ENCODE assay signal across 8 cellular contexts in the genomic region with DNA sequence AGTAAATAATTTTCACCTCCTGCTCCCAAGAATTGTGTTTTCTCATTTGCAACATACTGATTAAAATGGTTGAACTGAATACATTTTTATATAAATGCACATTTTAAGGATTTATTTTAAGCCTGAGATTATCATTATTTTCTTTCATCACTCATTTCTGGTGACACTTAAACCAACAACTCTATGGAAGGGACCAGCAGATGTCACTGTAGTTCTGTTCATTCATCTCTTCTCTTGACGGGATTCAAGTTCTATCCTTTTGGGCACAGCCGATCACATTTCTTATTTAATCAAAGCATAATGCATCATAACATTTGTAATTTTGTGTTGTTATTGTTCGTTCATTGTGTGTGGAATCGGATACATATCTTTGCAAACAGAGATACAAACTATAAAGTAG.
DNase-seq lines count a peak whose midpoint lies in the region; ATAC-seq, FAIRE-seq and TF ChIP-seq lines count a peak whose summit lies in the region.

No MANE protein-coding gene starts in this region.

- DNase-seq in DND-41 (no peak), NCI-H1417 (lab: John Stamatoyannopoulos, UW) (peak; percentile 18 to 84 (median 46)), K562 (ENCODE audit: extremely low read depth in 1 of 4, low spot score in 3 of 4) (peak in 1 of 4 experiments; percentile 28), left kidney (ENCODE audit: low read depth, low spot score) (peak; percentile 75), kidney glomerular epithelial cell (lab: John Stamatoyannopoulos, UW) (no peak), GDM1 (lab: John Stamatoyannopoulos, UW) (no peak)

- BruUV-seq in K562 (replicated peaks; lab: Mats Ljungman, UMichigan) = no TSS peak

- in situ Hi-C loops in K562 (cut with MboI) = no loop called here

- H3K79me2 ChIP-seq in DND-41 (ENCODE audit: insufficient read depth, low read length) = no peaks in the 10 kb centered on the region
- H3K79me2 ChIP-seq in K562 (ENCODE audit: control insufficient read depth, insufficient read depth, low read length) = no peaks in the 10 kb centered on the region

- WGBS in K562 (ENCODE audit: insufficient coverage, low coverage, missing lambda C conversion rate) = 4% methylated on average over 4 of the region's 4 CpGs

- no peaks in the 10 kb centered on the region for H3K9me3 ChIP-seq in DND-41 (ENCODE audit: insufficient read depth, low read length, severe bottlenecking)
- no peaks in the 10 kb centered on the region; the same call in 1 of the 2 replicates for H3K9me3 ChIP-seq in K562 (replicated peaks; ENCODE audit: control insufficient read depth, insufficient read depth, low read depth, low read length)

- CTCF ChIA-PET in K562 (lab: Yijun Ruan, JAX; ENCODE audit: low intra/inter-chr PET ratio) = no interaction called here

- no peak overlapping the region for H3K4me2 ChIP-seq in DND-41 (ENCODE audit: insufficient read depth, low read length)
- no peak overlapping the region for H3K4me2 ChIP-seq in K562 (ENCODE audit: insufficient read depth, low read length)

- H3K9ac ChIP-seq in DND-41 (ENCODE audit: low read depth, low read length) (no peak overlapping the region), K562 (ENCODE audit: insufficient read depth in 1 of 2, low read depth in 2 of 2, low read length in 2 of 2) (no peak overlapping the region)

- no peaks in the 10 kb centered on the region for H3K4me1 ChIP-seq in DND-41 (ENCODE audit: insufficient read depth, low read length)
- H3K4me1 ChIP-seq in K562 (replicated peaks in 1 of 2; ENCODE audit: control insufficient read depth in 2 of 2, insufficient read depth in 2 of 2, low read length in 2 of 2) = no peaks in the 10 kb centered on the region

- peak; percentile 57 to 59 for TF ChIP-seq RAD21 in K562 (CRISPR knock-in tag; conservative IDR thresholded peaks at IDR 0.05 in 1 of 2, IDR thresholded peaks at IDR 0.05 in 1 of 2)

- TF ChIP-seq EP300 in K562 (IDR thresholded peaks at IDR 0.05; ENCODE audit: low read length) = no peak

- H3K4me3 ChIP-seq in DND-41 (ENCODE audit: low read depth in 1 of 2, low read length in 2 of 2) (no peak overlapping the region), K562 (no peak overlapping the region)

- intact Hi-C loops in K562 (cut with micrococcal nuclease) = loop anchor here (10.0 kb wide), 2 partner anchors 357 to 1017 kb away; no protein-coding TSS in a partner anchor

- FAIRE-seq in K562 (lab: Jason Lieb, UNC) = no peak

- POLR2A ChIA-PET in K562 (lab: Yijun Ruan, JAX) = no interaction called here

- no peak for TF ChIP-seq POLR2A in K562 (conservative IDR thresholded peaks at IDR 0.05)

- H3K27ac ChIP-seq in DND-41 (ENCODE audit: low read length) (no peak overlapping the region), K562 (ENCODE audit: extremely low read depth, low read depth, low read length) (no peak overlapping the region)

- H3K36me3 ChIP-seq in DND-41 (ENCODE audit: insufficient read depth, low read length) (no peaks in the 10 kb centered on the region), K562 (ENCODE audit: control insufficient read depth, insufficient read depth, low read length) (no peaks in the 10 kb centered on the region)

- ATAC-seq in DND-41 (ENCODE audit: insufficient read depth, low read depth) = no peak
- no peak for ATAC-seq in K562
- ATAC-seq in HG02642 (IDR thresholded peaks at IDR 0.05; ENCODE audit: poor library complexity, unreplicated experiment) = no peak
- ATAC-seq in GM18861 (IDR thresholded peaks at IDR 0.05; ENCODE audit: unreplicated experiment) = no peak

- H3K9me1 ChIP-seq in K562 (ENCODE audit: control insufficient read depth, insufficient read depth, low read length) = no peaks in the 10 kb centered on the region

- H2AFZ ChIP-seq in DND-41 (ENCODE audit: low read depth, low read length) = no peak overlapping the region
- H2AFZ ChIP-seq in K562 (ENCODE audit: low read depth, low read length) = no peak overlapping the region

- H4K20me1 ChIP-seq in DND-41 (ENCODE audit: insufficient read depth, low read length) = no peaks in the 10 kb centered on the region
- no peaks in the 10 kb centered on the region for H4K20me1 ChIP-seq in K562 (replicated peaks; ENCODE audit: control insufficient read depth, insufficient read depth, low read length)

- H3K27me3 ChIP-seq in DND-41 (ENCODE audit: insufficient read depth, low read length, poor library complexity) (no peaks in the 10 kb centered on the region), K562 (ENCODE audit: control insufficient read depth in 2 of 2, insufficient read depth in 2 of 2, low read length in 2 of 2) (no peaks in the 10 kb centered on the region)

- TF ChIP-seq CTCF in DND-41 (IDR thresholded peaks at IDR 0.05; ENCODE audit: borderline replicate concordance, extremely low read depth, low read length, poor library complexity, severe bottlenecking) (peak; percentile 43), K562 (IDR thresholded peaks at IDR 0.05 in 2 of 3, conservative IDR thresholded peaks at IDR 0.05 in 1 of 3; ENCODE audit: insufficient read depth in 2 of 3, low read depth in 1 of 3, low read length in 3 of 3) (peak in 2 of 3 experiments; percentile 35 to 36; a peak in 1 of 6 replicates)

TF ChIP-seq in K562, 482 proteins besides CTCF, POLR2A, EP300 and RAD21:
- TF ChIP-seq MEIS2 (IDR thresholded peaks at IDR 0.05; ENCODE audit: partially characterized antibody) = peak; percentile 31
- no peak for TF ChIP-seq ZNF280B (CRISPR knock-in tag; IDR thresholded peaks at IDR 0.05)
- TF ChIP-seq PBX2 (CRISPR knock-in tag; IDR thresholded peaks at IDR 0.05; ENCODE audit: low read depth) = no peak
- TF ChIP-seq PBX2 (tag; conservative IDR thresholded peaks at IDR 0.05; ENCODE audit: low read depth) = peak; percentile 40
TF ChIP-seq in K562: peak in this region for 2.

Comparison
In these comparisons a context has a peak if more than half of its experiments do, and no peak if none do; other contexts are left out.
1. DNase-seq: peak in NCI-H1417 (3 of 3) and left kidney (single experiment); none in DND-41 (single experiment), kidney glomerular epithelial cell (single experiment) and GDM1 (single experiment).